In the genomic region with DNA sequence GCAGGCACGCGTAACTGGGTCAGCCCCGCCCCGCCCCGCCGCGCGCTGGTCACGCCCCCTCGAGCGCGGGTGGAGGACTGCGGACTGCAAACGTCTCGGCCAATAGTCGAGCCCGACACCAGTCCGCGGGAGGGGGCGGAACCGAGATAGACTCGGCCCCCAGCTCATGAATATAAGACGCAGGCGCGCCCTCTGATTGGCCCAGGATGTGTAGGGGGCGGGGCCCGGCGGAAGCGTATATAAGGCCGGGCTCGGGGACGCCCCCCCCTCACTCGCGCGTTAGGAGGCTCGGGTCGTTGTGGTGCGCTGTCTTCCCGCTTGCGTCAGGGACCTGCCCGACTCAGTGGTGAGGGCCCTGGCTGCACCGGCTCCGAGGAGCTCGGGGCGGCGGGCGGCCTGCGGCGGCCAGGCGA, we compare ENCODE assay signal across 8 cellular contexts. TPM values are rescaled to one million over a fixed set of nuclear protein-coding genes. Genes with fewer than 3 reads are reported as not detected.
DNase-seq lines count a peak whose midpoint lies in the region; ATAC-seq and TF ChIP-seq lines count a peak whose summit lies in the region.

A gene (plus strand): TSS at position 268 of the 413 bp plus-strand sequence. CDS start 1,602 bp downstream, outside the sequence.

- peaks cover 34 to 71% of the 10 kb centered on the region in 2 donors for H3K4me1 ChIP-seq in ascending aorta
- peaks cover 14% of the 10 kb centered on the region for H3K4me1 ChIP-seq in right cardiac atrium (ENCODE audit: control insufficient read depth, insufficient read depth, low read length)
- H3K4me1 ChIP-seq in rectal smooth muscle tissue (ENCODE audit: control insufficient read depth, insufficient read depth, low read length), result peaks cover 63% of the 10 kb centered on the region
- H3K4me1 ChIP-seq in vagina, result peaks cover 84% of the 10 kb centered on the region

- no peaks in the 10 kb centered on the region for H3K9me3 ChIP-seq in ascending aorta
- no peaks in the 10 kb centered on the region for H3K9me3 ChIP-seq in right cardiac atrium (ENCODE audit: control insufficient read depth, low read length)
- H3K9me3 ChIP-seq in vagina, result no peaks in the 10 kb centered on the region

- peak within 1 kb of the TSS; percentile 94 for H3K9ac ChIP-seq in rectal smooth muscle tissue (ENCODE audit: low read length)

- intact Hi-C loops in ascending aorta (cut with DNase I), result loop anchor here (1.0 to 2.0 kb wide), 3 partner anchors 20 to 242 kb away; a partner anchor contains a TSS
- intact Hi-C loops in right cardiac atrium (cut with DNase I), result no loop called here
- intact Hi-C loops in vagina (cut with DNase I), result no loop called here

- H3K36me3 ChIP-seq in ascending aorta (peaks cover 33% of the 10 kb centered on the region in 2 donors), rectal smooth muscle tissue (ENCODE audit: control insufficient read depth, insufficient read depth, low read length) (peaks cover 25% of the 10 kb centered on the region), vagina (peaks cover 0 to 38% of the 10 kb centered on the region in 2 donors)

- DNase-seq in NCI-H2029 treated with DMSO at 0.1 percent for 48 hours (lab: John Stamatoyannopoulos, UW), result peak; percentile 84
- DNase-seq in T-helper 22 cell (ENCODE audit: low read depth), result peak; percentile 100
- peak; percentile 100 for DNase-seq in ascending aorta (ENCODE audit: low spot score in 2 of 2)
- DNase-seq in right cardiac atrium, result peak; percentile 100
- peak in 1 of 2 donors; percentile 100 for DNase-seq in vagina (ENCODE audit: extremely low spot score in 2 of 2)

- under 1% methylated on average over 50 of the region's 50 CpGs for whole genome bisulfite sequencing in right cardiac atrium

- H3K4me3 ChIP-seq in ascending aorta (peak within 1 kb of the TSS; percentile 71 to 88), right cardiac atrium (ENCODE audit: low read length) (peak within 1 kb of the TSS; percentile 82), rectal smooth muscle tissue (ENCODE audit: low read length) (peak within 1 kb of the TSS; percentile 97), vagina (peak within 1 kb of the TSS; percentile 63 to 94)

- TF ChIP-seq POLR2A in vagina (IDR thresholded peaks at IDR 0.05), result peak; percentile 45 to 99

- H3K27me3 ChIP-seq in ascending aorta (no peaks in the 10 kb centered on the region), right cardiac atrium (ENCODE audit: control insufficient read depth, insufficient read depth) (no peaks in the 10 kb centered on the region), rectal smooth muscle tissue (ENCODE audit: control insufficient read depth, insufficient read depth, low read length) (no peaks in the 10 kb centered on the region), vagina (no peaks in the 10 kb centered on the region)

- no peak for TF ChIP-seq CTCF in ascending aorta (IDR thresholded peaks at IDR 0.05)
- TF ChIP-seq CTCF in vagina (IDR thresholded peaks at IDR 0.05), result no peak

- H3K27ac ChIP-seq in ascending aorta, result peak within 1 kb of the TSS; percentile 94 to 95
- peak within 1 kb of the TSS; percentile 98 for H3K27ac ChIP-seq in right cardiac atrium (ENCODE audit: low read length)
- H3K27ac ChIP-seq in rectal smooth muscle tissue (ENCODE audit: low read depth, low read length), result peak within 1 kb of the TSS; percentile 99
- peak within 1 kb of the TSS; percentile 99 for H3K27ac ChIP-seq in vagina

- ATAC-seq in GM18502 (IDR thresholded peaks at IDR 0.05; ENCODE audit: poor library complexity, unreplicated experiment) (peak; percentile 55), HG02970 (IDR thresholded peaks at IDR 0.05; ENCODE audit: low FRiP score, unreplicated experiment) (peak; percentile 50), right cardiac atrium (peak; percentile 68 to 81)

RNA-seq across cellular contexts. Expression of the gene that starts here (rescaled TPM):
- total RNA-seq in ascending aorta (442 TPM), right cardiac atrium (100 to 1,000 TPM; 288 to 417 (median 333) TPM), vagina (192 TPM)
- polyA plus RNA-seq in right cardiac atrium, result 370 TPM
